ENCODE assay signal across 7 cellular contexts in genomic region chr11:24293964-24294363, GRCh38.
"Had no signal": no experiment of that assay in that cellular context is flagged by ENCODE, and none has a peak within 500 bp of the region (broad histone marks: within the 10 kb centered on the region; RNA-seq: fewer than 3 reads in every experiment).

No MANE protein-coding gene starts in this region.

- H3K4me3 ChIP-seq: GM12878 had no signal

- FAIRE-seq: GM12878, GM12891, GM12892, GM18507, GM19239 had no signal

- DNase-seq: GDM1, GF-D8 had no signal

- ATAC-seq: GM12878 had no signal
